ENCODE assay signal across 12 cellular contexts in the genomic region with DNA sequence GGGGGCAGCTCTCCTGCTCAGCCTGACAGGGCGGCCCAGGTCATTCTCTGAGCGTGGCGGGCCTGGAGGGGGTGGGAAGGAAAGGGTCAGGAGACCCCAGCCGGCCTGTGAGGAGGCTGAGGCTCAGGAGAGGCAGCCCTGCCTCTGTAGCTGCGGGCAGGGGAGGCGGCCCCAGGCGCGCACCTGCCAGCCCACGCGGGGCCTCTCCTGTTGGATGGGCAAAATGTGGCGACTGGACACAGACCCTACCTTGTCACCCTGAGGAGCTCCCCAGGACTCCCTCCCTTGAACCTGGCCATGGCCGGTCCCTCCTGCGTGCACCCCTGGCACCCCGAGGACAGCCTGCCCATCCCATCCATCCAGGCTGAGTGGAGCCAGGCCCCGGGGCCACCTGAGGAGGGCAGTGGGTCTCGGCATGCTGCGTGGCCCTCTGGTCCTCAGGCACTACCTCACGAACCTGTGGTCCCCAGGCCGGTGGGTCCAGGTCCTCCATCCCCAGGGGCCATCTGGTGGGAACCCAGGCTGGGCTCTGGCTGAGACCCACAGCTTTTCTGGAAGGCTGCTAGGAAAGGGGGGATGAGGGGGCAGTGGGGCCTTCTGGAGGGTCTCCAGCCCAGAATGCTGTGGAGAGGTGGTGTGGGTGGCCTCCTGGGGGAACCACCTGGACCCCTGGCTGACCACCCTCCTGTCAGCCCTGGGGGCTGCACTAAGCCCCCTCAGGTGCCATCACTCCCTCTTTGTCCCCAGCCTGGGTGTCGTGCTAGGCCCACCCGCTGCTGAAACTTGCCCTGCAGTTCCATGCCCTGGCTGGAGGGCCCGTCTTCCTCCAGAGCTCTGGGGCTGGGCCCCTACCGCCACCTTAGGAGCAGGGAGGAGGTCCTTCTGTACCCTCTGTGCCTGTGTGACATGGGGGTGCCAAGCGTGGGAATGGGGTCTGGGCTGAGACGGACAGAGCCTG. TPM values are rescaled to one million over a fixed set of nuclear protein-coding genes. Genes with fewer than 3 reads are reported as not detected.
A peak's percentile ranks its signal among the peaks of the same experiment; 100 is the strongest.
DNase-seq lines count a peak whose midpoint lies in the region; ATAC-seq and TF ChIP-seq lines count a peak whose summit lies in the region.
"Had no signal": no experiment of that assay in that cellular context is flagged by ENCODE, and none has a peak within 500 bp of the region (broad histone marks: within the 10 kb centered on the region; RNA-seq: fewer than 3 reads in every experiment).

No MANE protein-coding gene starts in this region.

- CTCF ChIA-PET in PC-9 (lab: Charles Lee): interaction anchor here (0.7 to 1.4 kb wide), 3 partner anchors 11 to 106 kb away, joined by 3 to 6 read pairs (median 6); a partner anchor contains a TSS

- no peaks in the 10 kb centered on the region for H3K36me3 ChIP-seq in PC-9 (ENCODE audit: low read depth)
- no peaks in the 10 kb centered on the region for H3K36me3 ChIP-seq in right atrium auricular region
- no peaks in the 10 kb centered on the region for H3K36me3 ChIP-seq in MG63

- no peak overlapping the region for H3K27ac Mint-ChIP-seq in activated naive CD8-positive, alpha-beta T cell treated with anti-CD3 and anti-CD28 coated beads for 36 hours
- no peak overlapping the region for H3K27ac Mint-ChIP-seq in activated naive CD8-positive, alpha-beta T cell treated with anti-CD3 and anti-CD28 coated beads, Interleukin-2, amount 50 U/mL, for 24 hours
- H3K27ac Mint-ChIP-seq in stimulated activated memory B cell treated with anti-CD40 and anti-IgM and Interleukin-4, amounts not matched to agents 10 μg/mL and 1 μg/mL and 100 μg/mL, for 72 hours: peak overlapping the region; percentile 30
- H3K27ac Mint-ChIP-seq: type B pancreatic cell had no signal

- POLR2A ChIA-PET in PC-9 (lab: Charles Lee; ENCODE audit: unreplicated experiment): interaction anchor here (0.6 to 0.8 kb wide), 3 partner anchors 52 to 932 kb away, joined by 3 to 6 read pairs (median 5); no protein-coding TSS in a partner anchor

- H3K9me3 ChIP-seq in PC-9 (ENCODE audit: insufficient read depth, low read depth): no peaks in the 10 kb centered on the region
- no peaks in the 10 kb centered on the region for H3K9me3 ChIP-seq in right atrium auricular region
- H3K9me3 ChIP-seq in MG63: no peaks in the 10 kb centered on the region

- TF ChIP-seq CTCF in PC-9 (conservative IDR thresholded peaks at IDR 0.05): no peak
- TF ChIP-seq CTCF in right atrium auricular region (IDR thresholded peaks at IDR 0.05): no peak

- H3K27ac ChIP-seq in PC-9: no peak overlapping the region
- peak overlapping the region; percentile 31 to 66 for H3K27ac ChIP-seq in right atrium auricular region

- H3F3A ChIP-seq in PC-9 (ENCODE audit: insufficient read depth, low read depth): peaks cover 12% of the 10 kb centered on the region; the same call in 1 of the 2 replicates

- no peaks in the 10 kb centered on the region for H3K9me3 Mint-ChIP-seq in activated naive CD8-positive, alpha-beta T cell treated with anti-CD3 and anti-CD28 coated beads for 36 hours
- H3K9me3 Mint-ChIP-seq in activated naive CD8-positive, alpha-beta T cell treated with anti-CD3 and anti-CD28 coated beads, Interleukin-2, amount 50 U/mL, for 24 hours: no peaks in the 10 kb centered on the region
- no peaks in the 10 kb centered on the region for H3K9me3 Mint-ChIP-seq in stimulated activated memory B cell treated with anti-CD40 and anti-IgM and Interleukin-4, amounts not matched to agents 10 μg/mL and 1 μg/mL and 100 μg/mL, for 72 hours
- H3K9me3 Mint-ChIP-seq: type B pancreatic cell had no signal

- H3K4me2 ChIP-seq in PC-9: peak overlapping the region; percentile 81

- peaks cover 9% of the 10 kb centered on the region for H3K4me1 Mint-ChIP-seq in activated naive CD8-positive, alpha-beta T cell treated with anti-CD3 and anti-CD28 coated beads for 36 hours
- H3K4me1 Mint-ChIP-seq in activated naive CD8-positive, alpha-beta T cell treated with anti-CD3 and anti-CD28 coated beads, Interleukin-2, amount 50 U/mL, for 24 hours: peaks cover 4% of the 10 kb centered on the region
- H3K4me1 Mint-ChIP-seq in stimulated activated memory B cell treated with anti-CD40 and anti-IgM and Interleukin-4, amounts not matched to agents 10 μg/mL and 1 μg/mL and 100 μg/mL, for 72 hours: peaks cover 14% of the 10 kb centered on the region

- H3K27me3 Mint-ChIP-seq in activated naive CD8-positive, alpha-beta T cell treated with anti-CD3 and anti-CD28 coated beads for 36 hours: peaks cover 5% of the 10 kb centered on the region
- H3K27me3 Mint-ChIP-seq in activated naive CD8-positive, alpha-beta T cell treated with anti-CD3 and anti-CD28 coated beads, Interleukin-2, amount 50 U/mL, for 24 hours: peaks cover 2% of the 10 kb centered on the region
- peaks cover 18% of the 10 kb centered on the region for H3K27me3 Mint-ChIP-seq in stimulated activated memory B cell treated with anti-CD40 and anti-IgM and Interleukin-4, amounts not matched to agents 10 μg/mL and 1 μg/mL and 100 μg/mL, for 72 hours
- H3K27me3 Mint-ChIP-seq: type B pancreatic cell had no signal

- H3K9me2 ChIP-seq in PC-9 (ENCODE audit: insufficient read depth): no peaks in the 10 kb centered on the region

- H4K20me1 ChIP-seq in PC-9 (ENCODE audit: insufficient read depth): no peaks in the 10 kb centered on the region

- intact Hi-C loops in PC-9 (cut with micrococcal nuclease; ENCODE audit: unreplicated experiment): no loop called here

- H3K4me3 Mint-ChIP-seq in activated naive CD8-positive, alpha-beta T cell treated with anti-CD3 and anti-CD28 coated beads for 36 hours: no peak overlapping the region
- H3K4me3 Mint-ChIP-seq in activated naive CD8-positive, alpha-beta T cell treated with anti-CD3 and anti-CD28 coated beads, Interleukin-2, amount 50 U/mL, for 24 hours: no peak overlapping the region
- no peak overlapping the region for H3K4me3 Mint-ChIP-seq in stimulated activated memory B cell treated with anti-CD40 and anti-IgM and Interleukin-4, amounts not matched to agents 10 μg/mL and 1 μg/mL and 100 μg/mL, for 72 hours
- H3K4me3 Mint-ChIP-seq: type B pancreatic cell had no signal

- H3K4me1 ChIP-seq in PC-9 (replicated peaks; ENCODE audit: insufficient read depth): peaks cover 26% of the 10 kb centered on the region
- H3K4me1 ChIP-seq in right atrium auricular region: peaks cover 0 to 65% of the 10 kb centered on the region in 2 donors

- TSS peak; percentile 31 for BruUV-seq in PC-9 (replicated peaks; lab: Mats Ljungman, UMichigan)

- H3K4me3 ChIP-seq in PC-9 (no peak overlapping the region), right atrium auricular region (no peak overlapping the region), MG63 (no peak overlapping the region)

- no peaks in the 10 kb centered on the region for H3K36me3 Mint-ChIP-seq in activated naive CD8-positive, alpha-beta T cell treated with anti-CD3 and anti-CD28 coated beads for 36 hours
- no peaks in the 10 kb centered on the region for H3K36me3 Mint-ChIP-seq in activated naive CD8-positive, alpha-beta T cell treated with anti-CD3 and anti-CD28 coated beads, Interleukin-2, amount 50 U/mL, for 24 hours (ENCODE audit: low read depth)
- H3K36me3 Mint-ChIP-seq in stimulated activated memory B cell treated with anti-CD40 and anti-IgM and Interleukin-4, amounts not matched to agents 10 μg/mL and 1 μg/mL and 100 μg/mL, for 72 hours: no peaks in the 10 kb centered on the region
- H3K36me3 Mint-ChIP-seq: type B pancreatic cell had no signal

- peak; percentile 3 for DNase-seq in activated naive CD8-positive, alpha-beta T cell treated with anti-CD3 and anti-CD28 coated beads for 36 hours
- no peak for DNase-seq in activated naive CD8-positive, alpha-beta T cell treated with anti-CD3 and anti-CD28 coated beads, Interleukin-2, amount 50 U/mL, for 24 hours
- DNase-seq in PC-9 (no peak), right atrium auricular region (ENCODE audit: low spot score) (no peak), MG63 (no peak), foreskin melanocyte (no peak)
- DNase-seq: anterior cingulate cortex; NCI-H2029; NK-92 treated with Interleukin-12 subunit alpha and Interleukin-12 subunit beta, amount 100 ng/mL, for 24 hours had no signal

- ATAC-seq in activated naive CD8-positive, alpha-beta T cell treated with anti-CD3 and anti-CD28 coated beads, Interleukin-2, amount 50 U/mL, for 24 hours: no peak
- no peak for ATAC-seq in stimulated activated memory B cell treated with anti-CD40 and anti-IgM and Interleukin-4, amounts not matched to agents 10 μg/mL and 1 μg/mL and 100 μg/mL, for 72 hours
- no peak for ATAC-seq in GM19351 (IDR thresholded peaks at IDR 0.05; ENCODE audit: unreplicated experiment)

- H3K79me2 ChIP-seq in PC-9 (ENCODE audit: low read depth): no peaks in the 10 kb centered on the region

- H2AFZ ChIP-seq in PC-9: no peak overlapping the region

- no peaks in the 10 kb centered on the region for H3K27me3 ChIP-seq in PC-9 (ENCODE audit: insufficient read depth, low read depth)
- H3K27me3 ChIP-seq in right atrium auricular region: no peaks in the 10 kb centered on the region
- no peaks in the 10 kb centered on the region for H3K27me3 ChIP-seq in MG63

RNA-seq across cellular contexts. Expression of a gene that starts 15.2 kb away (rescaled TPM):
- 1 to 10 TPM; 5.0 to 5.3 TPM for total RNA-seq in activated naive CD8-positive, alpha-beta T cell treated with anti-CD3 and anti-CD28 coated beads for 36 hours
- total RNA-seq in PC-9 (2021) (20.6 and 25.8 TPM in 2 replicates), right atrium auricular region (10 to 100 TPM in 1 of 2 donors, 1 to 10 TPM in 1; 5.6 to 13.3 TPM)
- 0.16 TPM in 1 of 2 replicates, not detected in the other for total RNA-seq in MG63 (2014; rRNA removed; shearing (Covaris generic); ENCODE audit: low replicate concordance)

RNA-seq across cellular contexts. Expression of a gene that starts 39.8 kb away (rescaled TPM):
- total RNA-seq in activated naive CD8-positive, alpha-beta T cell treated with anti-CD3 and anti-CD28 coated beads for 36 hours: 1 to 10 TPM; 3.6 to 3.9 TPM
- 48.9 and 59.9 TPM in 2 replicates for total RNA-seq in PC-9 (2021)
- 10 to 100 TPM in 1 of 2 donors, 1 to 10 TPM in 1; 9.4 to 16.8 TPM for total RNA-seq in right atrium auricular region
- total RNA-seq in MG63 (2014; rRNA removed; shearing (Covaris generic); ENCODE audit: low replicate concordance): 2.3 and 2.9 TPM in 2 replicates
